ENCODE assay signal across 8 cellular contexts in the genomic region with DNA sequence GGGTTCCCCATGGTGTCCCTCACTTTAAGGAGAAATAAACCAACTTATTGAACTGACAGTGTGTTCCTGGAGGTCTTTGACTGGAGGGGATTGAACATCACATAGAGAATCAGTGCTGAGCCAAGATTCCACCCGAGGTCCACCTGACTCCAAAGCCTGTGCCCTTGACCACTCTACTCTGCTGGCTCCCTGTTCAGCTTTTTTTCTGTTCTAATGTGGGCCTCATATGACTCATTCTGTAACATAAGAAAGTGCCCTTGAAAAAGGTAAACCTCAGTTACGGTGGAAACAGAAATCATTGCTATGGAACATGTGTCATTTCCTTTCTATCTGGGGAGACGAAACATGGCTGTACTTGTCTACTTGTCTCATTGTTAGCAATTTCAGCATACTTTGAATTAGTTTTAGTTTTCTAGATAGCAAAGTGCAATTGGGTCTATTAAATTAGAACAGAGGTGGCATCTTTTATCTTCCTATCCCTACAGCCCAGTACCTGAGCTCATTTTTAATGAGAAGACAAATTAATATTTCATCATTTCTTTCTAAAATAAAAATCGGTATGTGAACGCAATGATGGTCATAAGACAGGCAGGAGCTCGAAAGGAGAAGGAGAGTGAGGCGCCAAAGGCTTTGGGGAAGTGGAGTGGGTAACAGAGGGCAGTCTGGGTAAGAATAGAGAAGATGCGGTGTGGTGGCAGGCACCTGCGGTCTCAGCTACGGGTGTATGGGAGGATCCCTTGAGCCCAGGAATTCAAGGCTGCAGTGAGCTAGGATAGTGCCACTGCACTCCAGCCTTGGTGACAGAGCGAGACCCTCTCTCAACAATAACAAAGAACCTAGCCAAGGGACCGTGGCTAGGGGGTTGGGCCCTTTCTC. TPM values are rescaled to one million over a fixed set of nuclear protein-coding genes. Genes with fewer than 3 reads are reported as not detected.
DNase-seq lines count a peak whose midpoint lies in the region; ATAC-seq and TF ChIP-seq lines count a peak whose summit lies in the region.

No MANE protein-coding gene starts in this region.

- no peaks in the 10 kb centered on the region for H3K9me2 ChIP-seq in GM23248 (ENCODE audit: insufficient read depth)

- TF ChIP-seq CTCF in IMR-90 (conservative IDR thresholded peaks at IDR 0.05; ENCODE audit: low read depth, low read length) = no peak
- TF ChIP-seq CTCF in nephron progenitor cell (IDR thresholded peaks at IDR 0.05) = no peak

- no peaks in the 10 kb centered on the region for H3K36me3 ChIP-seq in GM23248 (ENCODE audit: low read depth)
- H3K36me3 ChIP-seq in IMR-90 (ENCODE audit: control insufficient read depth, insufficient read depth, low read length) = no peaks in the 10 kb centered on the region; the same call in 1 of the 2 replicates

- H3K4ac ChIP-seq in IMR-90 (ENCODE audit: low read depth, low read length) = peak overlapping the region; percentile 92

- H2BK120ac ChIP-seq in IMR-90 (ENCODE audit: low read depth, low read length) = peak overlapping the region; percentile 94

- 83 to 84% methylated on average over 12 of the region's 12 CpGs for whole genome bisulfite sequencing in GM23248 (ENCODE audit: low coverage in 1 of 2, low lambda C conversion rate in 2 of 2, missing lambda C conversion rate in 2 of 2), 2 experiments
- whole genome bisulfite sequencing in IMR-90 (ENCODE audit: extremely low coverage in 2 of 2, insufficient read length in 1 of 2), 2 experiments = 90% methylated on average over 2 of the region's 12 CpGs; no CpG with 5 or more reads in 1 of the 2 experiments

- H3K79me2 ChIP-seq in GM23248 (ENCODE audit: insufficient read depth) = peaks cover 21% of the 10 kb centered on the region

- H3K4me3 Mint-ChIP-seq in nephron progenitor cell = peak overlapping the region; percentile 90

- peak overlapping the region; percentile 93 for H2AK5ac ChIP-seq in IMR-90 (ENCODE audit: low read depth, low read length)

- H2BK15ac ChIP-seq in IMR-90 (ENCODE audit: low read depth, low read length) = peak overlapping the region; percentile 79; the same call in 2 of the 3 replicates

- H3K9ac ChIP-seq in GM23248 = no peak overlapping the region
- peak overlapping the region; percentile 83 for H3K9ac ChIP-seq in IMR-90 (ENCODE audit: low read depth, low read length)

- H2AK9ac ChIP-seq in IMR-90 (replicated peaks; ENCODE audit: low read depth, low read length, poor library complexity) = peak overlapping the region; percentile 82

- peak overlapping the region; percentile 88; the same call in 1 of the 2 replicates for H3K23ac ChIP-seq in IMR-90 (ENCODE audit: low read depth, low read length)

- H3K56ac ChIP-seq in IMR-90 (ENCODE audit: extremely low read depth, insufficient read depth, low read length) = peak overlapping the region; percentile 78; the same call in 1 of the 2 replicates

- peak; percentile 47; the same call in 1 of the 2 replicates for TF ChIP-seq POLR2A in IMR-90 (IDR thresholded peaks at IDR 0.05; ENCODE audit: low read depth, low read length)

- ATAC-seq in GM18502 (IDR thresholded peaks at IDR 0.05; ENCODE audit: poor library complexity, unreplicated experiment) (peak; percentile 63), IMR-90 (ENCODE audit: low read depth) (no peak)

- H3K4me2 ChIP-seq in GM23248 (ENCODE audit: unreplicated experiment) (peak overlapping the region; percentile 87), IMR-90 (ENCODE audit: low read depth, low read length) (peak overlapping the region; percentile 86)

- POLR2A ChIA-PET in IMR-90 (lab: Charles Lee; ENCODE audit: unreplicated experiment) = no interaction called here

- H3K36me3 Mint-ChIP-seq in nephron progenitor cell (ENCODE audit: low read depth) = no peaks in the 10 kb centered on the region

- no TSS peak for BruUV-seq in IMR-90 (replicated peaks; lab: Mats Ljungman, UMichigan)

- H3K9me3 ChIP-seq in GM23248 (ENCODE audit: low read depth) (no peaks in the 10 kb centered on the region), IMR-90 (ENCODE audit: control insufficient read depth, insufficient read depth, low read length) (no peaks in the 10 kb centered on the region)

- H3K14ac ChIP-seq in IMR-90 (replicated peaks; ENCODE audit: low read depth, low read length) = peak overlapping the region; percentile 93

- H2BK5ac ChIP-seq in IMR-90 (ENCODE audit: low read depth, low read length, poor library complexity, severe bottlenecking) = peak overlapping the region; percentile 82

- H3K27me3 ChIP-seq in GM23248 (replicated peaks; ENCODE audit: insufficient read depth) (no peaks in the 10 kb centered on the region), IMR-90 (ENCODE audit: control insufficient read depth, insufficient read depth, low read length) (no peaks in the 10 kb centered on the region)

- peak overlapping the region; percentile 72; the same call in 1 of the 2 replicates for H3K4me3 ChIP-seq in GM23248
- peak overlapping the region; percentile 76 for H3K4me3 ChIP-seq in IMR-90 (ENCODE audit: insufficient read depth, low read depth, low read length)

- H3F3A ChIP-seq in GM23248 (ENCODE audit: insufficient read depth) = peaks cover 40% of the 10 kb centered on the region; the same call in 1 of the 2 replicates

- peaks cover 33 to 61% of the 10 kb centered on the region in 2 experiments for H3K79me1 ChIP-seq in IMR-90 (ENCODE audit: low read depth in 1 of 2, low read length in 2 of 2)

- peak overlapping the region; percentile 88; the same call in 1 of the 2 replicates for H2AFZ ChIP-seq in GM23248
- H2AFZ ChIP-seq in IMR-90 (replicated peaks; ENCODE audit: low read length, poor library complexity) = no peak overlapping the region

- H3K9me1 ChIP-seq in IMR-90 (ENCODE audit: insufficient read depth, low read length) = peaks cover 19% of the 10 kb centered on the region

- intact Hi-C loops in IMR-90 (cut with micrococcal nuclease) = loop anchor here (2.0 to 5.0 kb wide), 3 partner anchors 13 to 178 kb away; no protein-coding TSS in a partner anchor

- H3K4me1 ChIP-seq in GM23248 (ENCODE audit: insufficient read depth) = peaks cover 46% of the 10 kb centered on the region
- H3K4me1 ChIP-seq in IMR-90 (ENCODE audit: control insufficient read depth, insufficient read depth, low read length) = peaks cover 24% of the 10 kb centered on the region

- peaks cover 44% of the 10 kb centered on the region for H3K27me3 Mint-ChIP-seq in nephron progenitor cell (ENCODE audit: low read depth, poor library complexity)

- in situ Hi-C loops in GM23248 (cut with MboI) = no loop called here
- in situ Hi-C loops in IMR-90 (cut with MboI; ENCODE audit: low sequenced_read_pairs) = no loop called here

- H4K5ac ChIP-seq in IMR-90 (ENCODE audit: low read depth, low read length) = peak overlapping the region; percentile 36; the same call in 1 of the 2 replicates

- H3K9me3 Mint-ChIP-seq in nephron progenitor cell = no peaks in the 10 kb centered on the region

- CTCF ChIA-PET in IMR-90 (lab: Yijun Ruan, JAX) = no interaction called here

- peak overlapping the region; percentile 52 for H3K18ac ChIP-seq in IMR-90 (ENCODE audit: low read depth, low read length)

- dilution Hi-C loops in IMR-90 (cut with HindIII; ENCODE audit: low sequenced_read_pairs, unreplicated experiment) = no loop called here

- peaks cover 26% of the 10 kb centered on the region for H3K4me1 Mint-ChIP-seq in nephron progenitor cell

- H4K20me1 ChIP-seq in GM23248 (ENCODE audit: insufficient read depth) (no peaks in the 10 kb centered on the region), IMR-90 (ENCODE audit: insufficient read depth, low read length) (no peaks in the 10 kb centered on the region)

- DNase-seq in GM23248 (peak; percentile 58), IMR-90 (peak; percentile 90), astrocyte of the hippocampus (ENCODE audit: low read depth, low spot score) (peak; percentile 33), nephron progenitor cell (no peak), NCI-H2196 treated with DMSO at 0.1 percent for 48 hours (lab: John Stamatoyannopoulos, UW; ENCODE audit: unreplicated experiment) (no peak), NCI-H2107 treated with DMSO at 0.1 percent for 48 hours (lab: John Stamatoyannopoulos, UW; ENCODE audit: unreplicated experiment) (no peak)
- DNase-seq in stimulated activated CD4-positive, alpha-beta T cell treated with anti-CD3 and anti-CD28 coated beads, Interleukin-2, amount 100 ng/mL, for 48 hours = no peak

- H3K27ac ChIP-seq in GM23248 (peak overlapping the region; percentile 86), IMR-90 (ENCODE audit: insufficient read depth, low read length) (peak overlapping the region; percentile 86)

- peak overlapping the region; percentile 77 for H4K91ac ChIP-seq in IMR-90 (ENCODE audit: insufficient read depth, low read depth, low read length)

- H2BK20ac ChIP-seq in IMR-90 (ENCODE audit: low read depth, low read length) = peak overlapping the region; percentile 87

- no peak overlapping the region for H3K27ac Mint-ChIP-seq in nephron progenitor cell

- 0 out of 2 replicates have a peak, but pooled peaks have one; percentile 10 for TF ChIP-seq RAD21 in IMR-90 (IDR thresholded peaks at IDR 0.05; ENCODE audit: low read length)

- H4K8ac ChIP-seq in IMR-90 (ENCODE audit: low read depth in 2 of 2, low read length in 2 of 2) = peak overlapping the region; percentile 76 to 82

TF ChIP-seq in IMR-90, 13 proteins besides CTCF, POLR2A, EP300 and RAD21:
- TF ChIP-seq FOS (IDR thresholded peaks at IDR 0.05; ENCODE audit: low read depth, low read length) = peak; percentile 73
- no peak for TF ChIP-seq MAZ (IDR thresholded peaks at IDR 0.05; ENCODE audit: borderline replicate concordance, low read depth, low read length)
- peak; percentile 23; the same call in 1 of the 2 replicates for TF ChIP-seq MAFK (IDR thresholded peaks at IDR 0.05; ENCODE audit: low read depth, low read length)

RNA-seq across cellular contexts. Expression of gene GSDME, which starts 1.5 kb away (rescaled TPM):
- total RNA-seq in GM23248 (2014; rRNA removed; shearing (Covaris generic)) = 39.4 and 63.6 TPM in 2 replicates
- polyA plus RNA-seq in GM23248 (2016; fragmentation: Nextera tagmentation; extraction: Ambion mirVana) (49.4 and 51.1 TPM in 2 replicates), IMR-90 (2012; rRNA removed) (71.5 and 75.2 TPM in 2 replicates)
- total RNA-seq in IMR-90 (2012; rRNA removed) = 78.7 and 88.3 TPM in 2 replicates
- 49.6 and 55.2 TPM in 2 replicates for polyA plus RNA-seq in IMR-90 (2012; cell fraction: cytosol; rRNA removed)
- polyA plus RNA-seq in IMR-90 (2012; cell fraction: nucleus; rRNA removed; ENCODE audit: low replicate concordance) = 50.0 and 117 TPM in 2 replicates

Comparison
In these comparisons a context has a peak if more than half of its experiments do, and no peak if none do; other contexts are left out.
1. DNase-seq: peak in GM23248 (single experiment), IMR-90 (single experiment) and astrocyte of the hippocampus (single experiment); none in nephron progenitor cell (single experiment), stimulated activated CD4-positive, alpha-beta T cell treated with anti-CD3 and anti-CD28 coated beads, Interleukin-2, amount 100 ng/mL, for 48 hours (0 of 2), NCI-H2196 treated with DMSO at 0.1 percent for 48 hours (single experiment) and NCI-H2107 treated with DMSO at 0.1 percent for 48 hours (single experiment).